Comparison of ENCODE assay signal across 4 cellular contexts in genomic region chr6:107171513-107171912, GRCh38.
"Had no signal": no experiment of that assay in that cellular context is flagged by ENCODE, and none has a peak within 500 bp of the region (broad histone marks: within the 10 kb centered on the region; RNA-seq: fewer than 3 reads in every experiment).

No MANE protein-coding gene starts in this region.

- DNase-seq: IMR-90 had no signal

- H3K27me3 Mint-ChIP-seq: IgD-negative memory B cell had no signal

- H3K27ac ChIP-seq: HL-60 had no signal

- H3K9me3 Mint-ChIP-seq: IgD-negative memory B cell had no signal

- H3K4me3 ChIP-seq: K562 had no signal

- H3K27ac Mint-ChIP-seq: IgD-negative memory B cell had no signal

- H3K4me1 Mint-ChIP-seq: IgD-negative memory B cell had no signal
